11 cellular contexts compared by ENCODE assay signal in genomic region chrX:110172215-110172614, GRCh38.
DNase-seq lines count a peak whose midpoint lies in the region; ATAC-seq and TF ChIP-seq lines count a peak whose summit lies in the region.
"Had no signal": no experiment of that assay in that cellular context is flagged by ENCODE, and none has a peak within 500 bp of the region (broad histone marks: within the 10 kb centered on the region; RNA-seq: fewer than 3 reads in every experiment).

No MANE protein-coding gene starts in this region.

- no peak overlapping the region for H3T11ph ChIP-seq in H9 (ENCODE audit: low read length)

- TF ChIP-seq POLR2A in suprapubic skin (IDR thresholded peaks at IDR 0.05), result no peak

- H3K14ac ChIP-seq in H9 (ENCODE audit: insufficient read depth, low read length), result no peak overlapping the region

- H3K9ac ChIP-seq in OCI-LY3 (ENCODE audit: low read length) (no peak overlapping the region), H9 (ENCODE audit: extremely low read depth, insufficient read length, low read length) (no peak overlapping the region)

- H3K9me3 ChIP-seq in OCI-LY3 (ENCODE audit: insufficient read depth, low read length) (no peaks in the 10 kb centered on the region), suprapubic skin (no peaks in the 10 kb centered on the region), H9 (ENCODE audit: control insufficient read depth, low read depth, low read length) (no peaks in the 10 kb centered on the region)
- H3K9me3 ChIP-seq: breast epithelium had no signal

- H3K79me2 ChIP-seq in OCI-LY3 (ENCODE audit: low read length), result no peaks in the 10 kb centered on the region
- no peaks in the 10 kb centered on the region for H3K79me2 ChIP-seq in H9 (ENCODE audit: insufficient read depth, low read length)

- no peak overlapping the region for H2BK20ac ChIP-seq in H9 (ENCODE audit: low read depth, low read length, poor library complexity, severe bottlenecking)

- no peaks in the 10 kb centered on the region for H3K27me3 Mint-ChIP-seq in H9 (ENCODE audit: low read depth)

- no peak overlapping the region for H2BK5ac ChIP-seq in H9 (ENCODE audit: insufficient read length, low read length)

- no peak overlapping the region for H2AFZ ChIP-seq in OCI-LY3 (ENCODE audit: low read depth, low read length)
- no peak overlapping the region for H2AFZ ChIP-seq in H9 (ENCODE audit: low read length)

- H3K27ac ChIP-seq in OCI-LY3 (ENCODE audit: low read length) (peak overlapping the region; percentile 69), suprapubic skin (no peak overlapping the region), H9 (ENCODE audit: insufficient read length, low read depth, low read length) (no peak overlapping the region)

- no peak overlapping the region for H4K91ac ChIP-seq in H9 (ENCODE audit: insufficient read length, low read depth, low read length)

- H3K27ac Mint-ChIP-seq in H9, result peak overlapping the region in 1 of 3 experiments; percentile 14; a peak in 2 of 7 replicates

- H4K20me1 ChIP-seq in OCI-LY3 (ENCODE audit: insufficient read depth, low read length) (no peaks in the 10 kb centered on the region), H9 (ENCODE audit: control insufficient read depth, insufficient read depth, insufficient read length) (no peaks in the 10 kb centered on the region)

- no peak for TF ChIP-seq EP300 in suprapubic skin (IDR thresholded peaks at IDR 0.05)

- no peak overlapping the region for H3K4me3 Mint-ChIP-seq in H9
- H3K4me3 Mint-ChIP-seq: natural killer cell treated with Interleukin-12 subunit alpha and Interleukin-12 subunit beta and Interleukin-15 and Interleukin-18, amount 100 ng/mL, for 72 hours had no signal

- no peaks in the 10 kb centered on the region for H3K23me2 ChIP-seq in H9 (ENCODE audit: insufficient read length, low read depth, low read length, poor library complexity, severe bottlenecking)

- H2BK15ac ChIP-seq in H9 (ENCODE audit: low read depth, low read length), result no peak overlapping the region

- no peak overlapping the region for H2AK5ac ChIP-seq in H9 (ENCODE audit: insufficient read length, low read length)

- peak overlapping the region; percentile 48 for H3K4me2 ChIP-seq in OCI-LY3 (ENCODE audit: low read length)
- no peak overlapping the region for H3K4me2 ChIP-seq in H9 (ENCODE audit: insufficient read depth, insufficient read length, low read length)

- H2BK12ac ChIP-seq in H9 (ENCODE audit: insufficient read length, low read depth, low read length), result no peak overlapping the region

- ATAC-seq in GM18502 (IDR thresholded peaks at IDR 0.05; ENCODE audit: poor library complexity, unreplicated experiment) (peak; percentile 97), GM19463 (IDR thresholded peaks at IDR 0.05; ENCODE audit: unreplicated experiment) (peak; percentile 96), HG03060 (IDR thresholded peaks at IDR 0.05; ENCODE audit: low read depth, unreplicated experiment) (peak; percentile 99)

- no peak overlapping the region for H3K18ac ChIP-seq in H9 (ENCODE audit: insufficient read length, low read depth, low read length)

- no peak overlapping the region for H4K8ac ChIP-seq in H9 (replicated peaks; ENCODE audit: insufficient read length, low read depth, low read length)

- no peak overlapping the region for H3K4ac ChIP-seq in H9 (ENCODE audit: low read depth, low read length)

- H3K4me1 ChIP-seq in OCI-LY3 (ENCODE audit: low read length), result peaks cover 21% of the 10 kb centered on the region
- H3K4me1 ChIP-seq in suprapubic skin, result peaks cover 10% of the 10 kb centered on the region
- peaks cover 6% of the 10 kb centered on the region; the same call in 1 of the 2 replicates for H3K4me1 ChIP-seq in H9 (ENCODE audit: insufficient read depth, low read length)
- H3K4me1 ChIP-seq: breast epithelium had no signal

- WGBS in suprapubic skin, result 91% methylated on average over 10 of the region's 10 CpGs
- no CpG with 5 or more reads among the region's 10 CpGs for WGBS in H9 (ENCODE audit: extremely low coverage, insufficient read length, low lambda C conversion rate)

- H3K27me3 ChIP-seq in OCI-LY3 (ENCODE audit: low read depth, low read length), result no peaks in the 10 kb centered on the region
- no peaks in the 10 kb centered on the region for H3K27me3 ChIP-seq in suprapubic skin
- H3K27me3 ChIP-seq in H9 (ENCODE audit: insufficient read depth, low read length), result no peaks in the 10 kb centered on the region

- H3K4me1 Mint-ChIP-seq in H9, result peaks cover 13 to 15% of the 10 kb centered on the region in 2 experiments

- H3K4me3 ChIP-seq in OCI-LY3 (ENCODE audit: low read length) (no peak overlapping the region), suprapubic skin (no peak overlapping the region)
- H3K4me3 ChIP-seq: breast epithelium had no signal

- H3K36me3 ChIP-seq in OCI-LY3 (replicated peaks; ENCODE audit: low read depth, low read length), result peaks cover 14% of the 10 kb centered on the region
- no peaks in the 10 kb centered on the region for H3K36me3 ChIP-seq in suprapubic skin
- H3K36me3 ChIP-seq: breast epithelium had no signal

- no peak for DNase-seq in suprapubic skin (ENCODE audit: low spot score in 2 of 2)
- no peak for DNase-seq in cerebellar cortex (ENCODE audit: low spot score)
- no peak for DNase-seq in NCI-H1048 (lab: John Stamatoyannopoulos, UW)
- DNase-seq in H9, result no peak
- DNase-seq: activated CD4-positive, alpha-beta T cell treated with anti-CD3 and anti-CD28 coated beads, Interleukin-2, amount 50 U/mL, for 1 hour had no signal

- H2BK120ac ChIP-seq in H9 (ENCODE audit: low read depth, low read length, poor library complexity, severe bottlenecking), result no peak overlapping the region

- no peak overlapping the region for H3K56ac ChIP-seq in H9 (ENCODE audit: insufficient read length, low read depth, low read length)

- no peaks in the 10 kb centered on the region for H3K9me3 Mint-ChIP-seq in H9
- H3K9me3 Mint-ChIP-seq: natural killer cell treated with Interleukin-12 subunit alpha and Interleukin-12 subunit beta and Interleukin-15 and Interleukin-18, amount 100 ng/mL, for 72 hours had no signal

- no peaks in the 10 kb centered on the region for H3K79me1 ChIP-seq in H9 (ENCODE audit: insufficient read depth, low read depth, low read length, poor library complexity, severe bottlenecking)

- TF ChIP-seq CTCF in OCI-LY3 (IDR thresholded peaks at IDR 0.05; ENCODE audit: low read depth, low read length) (no peak), suprapubic skin (IDR thresholded peaks at IDR 0.05) (no peak), H9 (conservative IDR thresholded peaks at IDR 0.05) (no peak)

- H3K23ac ChIP-seq in H9 (ENCODE audit: insufficient read length, low read depth, low read length), result no peak overlapping the region

- H3K36me3 Mint-ChIP-seq in H9 (ENCODE audit: insufficient read depth in 1 of 3, low read depth in 3 of 3), result peaks cover 11 to 25% (median 18%) of the 10 kb centered on the region in 3 experiments
- H3K36me3 Mint-ChIP-seq: natural killer cell treated with Interleukin-12 subunit alpha and Interleukin-12 subunit beta and Interleukin-15 and Interleukin-18, amount 100 ng/mL, for 72 hours had no signal

- no peak overlapping the region for H4K5ac ChIP-seq in H9 (ENCODE audit: insufficient read length, low read depth, low read length)
